Comparison of ENCODE assay signal across 1 cellular context in the genomic region with DNA sequence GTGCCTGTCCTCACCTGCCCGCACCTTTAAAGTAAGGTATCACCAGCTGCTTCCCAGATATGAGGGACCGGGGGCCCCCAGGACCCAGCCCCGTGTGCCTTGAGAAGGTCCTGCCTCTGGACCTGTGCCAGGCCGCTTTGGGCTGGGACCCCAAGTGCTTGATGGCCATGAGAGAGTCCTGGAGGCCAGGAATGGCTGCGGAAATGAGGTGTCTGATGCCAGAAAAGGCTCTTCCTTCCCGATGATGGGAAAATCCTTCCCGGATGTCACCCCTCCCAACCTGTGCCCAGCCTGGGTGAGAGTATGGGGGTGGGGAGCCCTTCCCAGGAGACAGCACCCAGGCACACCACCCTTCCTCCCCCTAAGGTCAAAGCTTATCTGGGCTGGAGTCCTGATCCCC.
TF ChIP-seq lines count a peak whose summit lies in the region.

No MANE protein-coding gene starts in this region.

TF ChIP-seq in endothelial cell of umbilical vein, 7 proteins besides CTCF, POLR2A, EP300 and RAD21:
- TF ChIP-seq JUN (IDR thresholded peaks at IDR 0.05; ENCODE audit: borderline replicate concordance, insufficient read depth, insufficient read length, low read depth) (no peak), POLR2AphosphoS5 (IDR thresholded peaks at IDR 0.05; ENCODE audit: insufficient read depth, low read depth, low read length) (no peak), GATA2 (IDR thresholded peaks at IDR 0.05; ENCODE audit: insufficient read depth, insufficient read length, low read depth, low read length) (no peak), FOS (IDR thresholded peaks at IDR 0.05; ENCODE audit: borderline replicate concordance, insufficient read depth, low read length) (no peak), MYC (IDR thresholded peaks at IDR 0.05; ENCODE audit: low read depth, low read length) (no peak), EZH2 (IDR thresholded peaks at IDR 0.05; ENCODE audit: borderline replicate concordance, low read depth, low read length, severe bottlenecking) (no peak)
- TF ChIP-seq, protein P1, sequence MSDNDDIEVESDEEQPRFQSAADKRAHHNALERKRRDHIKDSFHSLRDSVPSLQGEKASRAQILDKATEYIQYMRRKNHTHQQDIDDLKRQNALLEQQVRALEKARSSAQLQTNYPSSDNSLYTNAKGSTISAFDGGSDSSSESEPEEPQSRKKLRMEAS (IDR thresholded peaks at IDR 0.05; ENCODE audit: insufficient read depth, insufficient read length), result no peak
